5 cellular contexts compared by ENCODE assay signal in the genomic region with DNA sequence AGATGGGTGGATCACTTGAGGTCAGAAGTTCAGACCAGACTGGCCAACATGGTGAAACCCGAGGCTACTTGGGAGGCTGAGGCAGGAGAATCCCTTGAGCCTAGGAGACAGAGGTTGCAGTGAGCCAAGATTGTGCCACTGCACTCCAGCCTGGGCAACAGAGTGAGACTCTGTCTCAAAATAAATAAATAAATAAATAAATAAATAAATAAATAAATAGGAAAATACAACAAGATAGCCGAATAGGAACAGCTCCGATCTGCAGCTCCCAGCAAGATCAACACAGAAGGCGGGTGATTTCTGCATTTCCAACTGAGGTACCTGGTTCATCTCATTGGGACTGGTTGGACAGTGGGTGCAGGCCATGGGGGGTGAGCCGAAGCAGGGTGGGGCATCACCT. TPM values are rescaled to one million over a fixed set of nuclear protein-coding genes. Genes with fewer than 3 reads are reported as not detected.
"Had no signal": no experiment of that assay in that cellular context is flagged by ENCODE, and none has a peak within 500 bp of the region (broad histone marks: within the 10 kb centered on the region; RNA-seq: fewer than 3 reads in every experiment).

No MANE protein-coding gene starts in this region.

RNA-seq across cellular contexts. Expression of gene REC114, which starts 4.5 kb away (rescaled TPM):
- total RNA-seq: LHCN-M2, MCF 10A, PC-3, Peyer's patch, SJSA1 had no signal
